1 cellular context compared by ENCODE assay signal in the genomic region with DNA sequence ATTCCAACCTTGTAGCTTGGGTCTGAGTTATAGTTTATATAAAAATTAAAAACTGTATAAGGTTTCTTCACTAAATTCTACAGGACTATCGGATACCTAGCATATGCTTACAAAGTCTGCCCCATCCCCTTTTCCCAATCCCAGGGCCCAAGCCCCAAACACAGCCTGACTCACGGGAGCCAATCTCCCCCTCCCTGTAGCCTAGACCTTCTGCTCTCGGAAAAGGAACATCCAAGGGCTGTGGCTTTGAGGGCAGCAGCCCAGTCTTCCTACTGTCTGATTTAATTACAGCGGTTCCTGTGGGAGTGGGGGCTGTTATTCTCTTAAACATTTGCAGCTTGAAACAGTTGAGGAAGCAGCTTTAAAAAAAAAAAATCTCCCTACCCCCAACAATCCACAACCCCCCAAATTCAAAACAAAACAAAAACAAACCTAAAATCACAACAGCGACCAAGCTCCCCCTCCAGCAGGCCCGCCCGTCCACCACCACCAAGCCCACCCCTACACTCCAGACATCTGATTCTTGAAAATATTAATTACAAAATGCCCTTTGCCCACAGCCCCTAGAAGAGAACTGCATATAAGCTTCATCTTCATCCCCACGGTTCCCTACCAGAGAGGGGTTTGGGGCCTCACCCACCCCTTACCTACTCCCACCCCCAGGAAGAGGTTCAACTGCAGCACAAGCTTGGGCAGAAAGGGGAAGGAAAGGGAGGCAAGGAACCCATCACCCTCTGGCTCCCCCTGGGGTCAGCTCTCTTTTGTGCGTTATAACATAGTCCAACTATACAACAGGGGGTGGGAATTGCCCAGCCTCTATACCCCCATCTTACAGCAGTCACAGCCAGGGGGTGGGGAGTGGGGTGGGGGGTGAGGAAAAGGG.
A peak's percentile ranks its signal among the peaks of the same experiment; 100 is the strongest.
TF ChIP-seq lines count a peak whose summit lies in the region.

No MANE protein-coding gene starts in this region.

TF ChIP-seq in K562, 482 proteins besides CTCF, POLR2A, EP300 and RAD21 (continued from another document):
- TF ChIP-seq, protein P1, sequence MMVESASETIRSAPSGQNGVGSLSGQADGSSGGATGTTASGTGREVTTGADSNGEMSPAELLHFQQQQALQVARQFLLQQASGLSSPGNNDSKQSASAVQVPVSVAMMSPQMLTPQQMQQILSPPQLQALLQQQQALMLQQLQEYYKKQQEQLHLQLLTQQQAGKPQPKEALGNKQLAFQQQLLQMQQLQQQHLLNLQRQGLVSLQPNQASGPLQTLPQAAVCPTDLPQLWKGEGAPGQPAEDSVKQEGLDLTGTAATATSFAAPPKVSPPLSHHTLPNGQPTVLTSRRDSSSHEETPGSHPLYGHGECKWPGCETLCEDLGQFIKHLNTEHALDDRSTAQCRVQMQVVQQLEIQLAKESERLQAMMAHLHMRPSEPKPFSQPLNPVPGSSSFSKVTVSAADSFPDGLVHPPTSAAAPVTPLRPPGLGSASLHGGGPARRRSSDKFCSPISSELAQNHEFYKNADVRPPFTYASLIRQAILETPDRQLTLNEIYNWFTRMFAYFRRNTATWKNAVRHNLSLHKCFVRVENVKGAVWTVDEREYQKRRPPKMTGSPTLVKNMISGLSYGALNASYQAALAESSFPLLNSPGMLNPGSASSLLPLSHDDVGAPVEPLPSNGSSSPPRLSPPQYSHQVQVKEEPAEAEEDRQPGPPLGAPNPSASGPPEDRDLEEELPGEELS (CRISPR knock-in tag; IDR thresholded peaks at IDR 0.05; ENCODE audit: borderline replicate concordance): no peak
- TF ChIP-seq ZNF41 (CRISPR knock-in tag; conservative IDR thresholded peaks at IDR 0.05): no peak
- peak; percentile 36; the same call in 1 of the 2 replicates for TF ChIP-seq HDAC2 (IDR thresholded peaks at IDR 0.05)
- TF ChIP-seq HDGF (IDR thresholded peaks at IDR 0.05): peak; percentile 68; the same call in 1 of the 2 replicates
- TF ChIP-seq, protein P2, sequence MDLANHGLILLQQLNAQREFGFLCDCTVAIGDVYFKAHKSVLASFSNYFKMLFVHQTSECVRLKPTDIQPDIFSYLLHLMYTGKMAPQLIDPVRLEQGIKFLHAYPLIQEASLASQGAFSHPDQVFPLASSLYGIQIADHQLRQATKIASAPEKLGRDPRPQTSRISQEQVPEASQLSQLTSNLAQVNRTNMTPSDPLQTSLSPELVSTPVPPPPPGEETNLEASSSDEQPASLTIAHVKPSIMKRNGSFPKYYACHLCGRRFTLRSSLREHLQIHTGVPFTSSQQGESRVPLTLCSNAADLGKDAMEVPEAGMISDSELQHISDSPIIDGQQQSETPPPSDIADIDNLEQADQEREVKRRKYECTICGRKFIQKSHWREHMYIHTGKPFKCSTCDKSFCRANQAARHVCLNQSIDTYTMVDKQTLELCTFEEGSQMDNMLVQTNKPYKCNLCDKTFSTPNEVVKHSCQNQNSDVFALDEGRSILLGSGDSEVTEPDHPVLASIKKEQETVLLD (IDR thresholded peaks at IDR 0.05): 0 out of 2 replicates have a peak, but pooled peaks have one; percentile 22
- no peak for TF ChIP-seq SMAD4 (CRISPR knock-in tag; conservative IDR thresholded peaks at IDR 0.05)
- TF ChIP-seq, protein P3, sequence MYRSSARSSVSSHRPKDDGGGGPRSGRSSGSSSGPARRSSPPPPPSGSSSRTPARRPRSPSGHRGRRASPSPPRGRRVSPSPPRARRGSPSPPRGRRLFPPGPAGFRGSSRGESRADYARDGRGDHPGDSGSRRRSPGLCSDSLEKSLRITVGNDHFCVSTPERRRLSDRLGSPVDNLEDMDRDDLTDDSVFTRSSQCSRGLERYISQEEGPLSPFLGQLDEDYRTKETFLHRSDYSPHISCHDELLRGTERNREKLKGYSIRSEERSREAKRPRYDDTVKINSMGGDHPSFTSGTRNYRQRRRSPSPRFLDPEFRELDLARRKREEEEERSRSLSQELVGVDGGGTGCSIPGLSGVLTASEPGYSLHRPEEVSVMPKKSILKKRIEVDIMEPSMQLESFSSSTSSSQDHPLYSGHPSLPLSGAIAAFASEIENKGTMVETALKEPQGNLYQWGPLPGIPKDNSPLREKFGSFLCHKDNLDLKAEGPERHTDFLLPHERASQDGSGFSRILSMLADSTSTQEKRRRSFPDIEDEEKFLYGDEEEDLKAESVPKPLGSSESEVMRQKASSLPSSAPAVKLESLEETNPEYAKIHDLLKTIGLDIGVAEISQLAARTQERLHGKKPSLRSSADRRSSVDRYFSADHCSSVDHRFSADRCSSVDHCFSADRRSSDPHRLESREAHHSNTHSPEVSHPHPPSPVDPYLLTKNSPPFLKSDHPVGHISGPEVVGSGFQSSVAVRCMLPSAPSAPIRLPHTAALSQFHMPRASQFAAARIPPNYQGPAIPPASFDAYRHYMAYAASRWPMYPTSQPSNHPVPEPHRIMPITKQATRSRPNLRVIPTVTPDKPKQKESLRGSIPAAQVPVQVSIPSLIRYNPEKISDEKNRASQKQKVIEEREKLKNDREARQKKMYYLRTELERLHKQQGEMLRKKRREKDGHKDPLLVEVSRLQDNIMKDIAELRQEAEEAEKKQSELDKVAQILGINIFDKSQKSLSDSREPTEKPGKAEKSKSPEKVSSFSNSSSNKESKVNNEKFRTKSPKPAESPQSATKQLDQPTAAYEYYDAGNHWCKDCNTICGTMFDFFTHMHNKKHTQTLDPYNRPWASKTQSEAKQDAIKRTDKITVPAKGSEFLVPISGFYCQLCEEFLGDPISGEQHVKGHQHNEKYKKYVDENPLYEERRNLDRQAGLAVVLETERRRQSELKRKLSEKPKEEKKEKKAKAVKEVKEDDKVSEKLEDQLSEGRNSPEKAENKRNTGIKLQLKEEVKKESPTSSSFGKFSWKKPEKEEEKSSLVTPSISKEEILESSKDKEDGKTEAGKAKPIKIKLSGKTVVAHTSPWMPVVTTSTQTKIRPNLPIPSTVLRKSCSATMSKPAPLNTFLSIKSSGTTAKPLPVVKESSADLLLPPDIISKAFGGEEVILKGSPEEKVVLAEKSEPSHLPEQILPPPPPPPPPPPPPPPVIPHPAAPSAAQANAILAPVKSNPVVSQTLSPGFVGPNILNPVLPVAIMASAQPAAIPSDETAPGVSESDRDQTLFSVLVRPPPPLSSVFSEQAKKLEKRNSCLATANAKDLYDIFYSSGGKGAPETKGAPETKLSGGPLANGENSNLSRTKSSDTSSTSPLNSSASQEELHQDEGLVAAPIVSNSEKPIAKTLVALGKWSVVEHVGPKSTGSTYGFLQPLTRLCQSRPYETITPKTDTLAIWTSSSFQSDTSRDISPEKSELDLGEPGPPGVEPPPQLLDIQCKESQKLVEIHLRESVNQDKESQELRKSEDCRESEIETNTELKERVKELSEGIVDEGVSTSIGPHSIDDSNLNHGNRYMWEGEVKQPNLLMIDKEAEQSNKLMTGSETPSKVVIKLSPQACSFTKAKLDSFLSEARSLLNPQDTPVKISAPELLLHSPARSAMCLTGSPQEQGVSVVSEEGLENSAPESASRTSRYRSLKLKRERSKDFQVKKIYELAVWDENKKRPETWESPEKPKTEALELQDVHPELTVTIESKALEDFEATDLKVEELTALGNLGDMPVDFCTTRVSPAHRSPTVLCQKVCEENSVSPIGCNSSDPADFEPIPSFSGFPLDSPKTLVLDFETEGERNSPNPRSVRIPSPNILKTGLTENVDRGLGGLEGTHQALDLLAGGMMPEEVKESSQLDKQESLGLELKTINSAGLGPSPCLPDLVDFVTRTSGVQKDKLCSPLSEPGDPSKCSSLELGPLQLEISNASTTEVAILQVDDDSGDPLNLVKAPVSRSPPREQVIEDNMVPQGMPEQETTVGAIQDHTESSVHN (IDR thresholded peaks at IDR 0.05; ENCODE audit: borderline replicate concordance in 1 of 2, low read depth in 1 of 2): 0 out of 4 replicates have a peak, but pooled peaks of 1 of the 2 experiments have one; percentile 32
- TF ChIP-seq RBFOX2 (IDR thresholded peaks at IDR 0.05; ENCODE audit: low read depth, low read length): 0 out of 2 replicates have a peak, but pooled peaks have one; percentile 19
- TF ChIP-seq, protein P4, sequence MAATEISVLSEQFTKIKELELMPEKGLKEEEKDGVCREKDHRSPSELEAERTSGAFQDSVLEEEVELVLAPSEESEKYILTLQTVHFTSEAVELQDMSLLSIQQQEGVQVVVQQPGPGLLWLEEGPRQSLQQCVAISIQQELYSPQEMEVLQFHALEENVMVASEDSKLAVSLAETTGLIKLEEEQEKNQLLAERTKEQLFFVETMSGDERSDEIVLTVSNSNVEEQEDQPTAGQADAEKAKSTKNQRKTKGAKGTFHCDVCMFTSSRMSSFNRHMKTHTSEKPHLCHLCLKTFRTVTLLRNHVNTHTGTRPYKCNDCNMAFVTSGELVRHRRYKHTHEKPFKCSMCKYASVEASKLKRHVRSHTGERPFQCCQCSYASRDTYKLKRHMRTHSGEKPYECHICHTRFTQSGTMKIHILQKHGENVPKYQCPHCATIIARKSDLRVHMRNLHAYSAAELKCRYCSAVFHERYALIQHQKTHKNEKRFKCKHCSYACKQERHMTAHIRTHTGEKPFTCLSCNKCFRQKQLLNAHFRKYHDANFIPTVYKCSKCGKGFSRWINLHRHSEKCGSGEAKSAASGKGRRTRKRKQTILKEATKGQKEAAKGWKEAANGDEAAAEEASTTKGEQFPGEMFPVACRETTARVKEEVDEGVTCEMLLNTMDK (IDR thresholded peaks at IDR 0.05; ENCODE audit: borderline replicate concordance, insufficient read depth, low read depth, low read length, poor library complexity, severe bottlenecking): peak; percentile 35
- peak; percentile 30; the same call in 1 of the 2 replicates for TF ChIP-seq SUPT5H (IDR thresholded peaks at IDR 0.05)
- no peak for TF ChIP-seq IFI16 (CRISPR knock-in tag; IDR thresholded peaks at IDR 0.05)
- TF ChIP-seq RNF2 (IDR thresholded peaks at IDR 0.05): no peak
- no peak for TF ChIP-seq EZH2 (IDR thresholded peaks at IDR 0.05; ENCODE audit: borderline replicate concordance, low read depth, low read length)
- TF ChIP-seq, protein P5, sequence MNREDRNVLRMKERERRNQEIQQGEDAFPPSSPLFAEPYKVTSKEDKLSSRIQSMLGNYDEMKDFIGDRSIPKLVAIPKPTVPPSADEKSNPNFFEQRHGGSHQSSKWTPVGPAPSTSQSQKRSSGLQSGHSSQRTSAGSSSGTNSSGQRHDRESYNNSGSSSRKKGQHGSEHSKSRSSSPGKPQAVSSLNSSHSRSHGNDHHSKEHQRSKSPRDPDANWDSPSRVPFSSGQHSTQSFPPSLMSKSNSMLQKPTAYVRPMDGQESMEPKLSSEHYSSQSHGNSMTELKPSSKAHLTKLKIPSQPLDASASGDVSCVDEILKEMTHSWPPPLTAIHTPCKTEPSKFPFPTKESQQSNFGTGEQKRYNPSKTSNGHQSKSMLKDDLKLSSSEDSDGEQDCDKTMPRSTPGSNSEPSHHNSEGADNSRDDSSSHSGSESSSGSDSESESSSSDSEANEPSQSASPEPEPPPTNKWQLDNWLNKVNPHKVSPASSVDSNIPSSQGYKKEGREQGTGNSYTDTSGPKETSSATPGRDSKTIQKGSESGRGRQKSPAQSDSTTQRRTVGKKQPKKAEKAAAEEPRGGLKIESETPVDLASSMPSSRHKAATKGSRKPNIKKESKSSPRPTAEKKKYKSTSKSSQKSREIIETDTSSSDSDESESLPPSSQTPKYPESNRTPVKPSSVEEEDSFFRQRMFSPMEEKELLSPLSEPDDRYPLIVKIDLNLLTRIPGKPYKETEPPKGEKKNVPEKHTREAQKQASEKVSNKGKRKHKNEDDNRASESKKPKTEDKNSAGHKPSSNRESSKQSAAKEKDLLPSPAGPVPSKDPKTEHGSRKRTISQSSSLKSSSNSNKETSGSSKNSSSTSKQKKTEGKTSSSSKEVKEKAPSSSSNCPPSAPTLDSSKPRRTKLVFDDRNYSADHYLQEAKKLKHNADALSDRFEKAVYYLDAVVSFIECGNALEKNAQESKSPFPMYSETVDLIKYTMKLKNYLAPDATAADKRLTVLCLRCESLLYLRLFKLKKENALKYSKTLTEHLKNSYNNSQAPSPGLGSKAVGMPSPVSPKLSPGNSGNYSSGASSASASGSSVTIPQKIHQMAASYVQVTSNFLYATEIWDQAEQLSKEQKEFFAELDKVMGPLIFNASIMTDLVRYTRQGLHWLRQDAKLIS (CRISPR knock-in tag; IDR thresholded peaks at IDR 0.05): no peak
- 0 out of 2 replicates have a peak, but pooled peaks have one; percentile 38 for TF ChIP-seq JUND (IDR thresholded peaks at IDR 0.05; ENCODE audit: borderline replicate concordance, low read depth, low read length)
- no peak for TF ChIP-seq JUND (tag; IDR thresholded peaks at IDR 0.05; ENCODE audit: borderline replicate concordance, low read depth, low read length)
- TF ChIP-seq ZNF766 (CRISPR knock-in tag; conservative IDR thresholded peaks at IDR 0.05): 0 out of 2 replicates have a peak, but pooled peaks have one; percentile 1
- TF ChIP-seq ETV1 (tag; conservative IDR thresholded peaks at IDR 0.05; ENCODE audit: low read depth): 0 out of 2 replicates have a peak, but pooled peaks have one; percentile 7
- peak; percentile 59 for TF ChIP-seq POLR2B (IDR thresholded peaks at IDR 0.05; ENCODE audit: low read depth, partially characterized antibody)
- 0 out of 2 replicates have a peak, but pooled peaks have one; percentile 15 for TF ChIP-seq ARID1B (IDR thresholded peaks at IDR 0.05)
- TF ChIP-seq FOXJ2 (tag; IDR thresholded peaks at IDR 0.05): no peak
- 0 out of 2 replicates have a peak, but pooled peaks have one; percentile 5 for TF ChIP-seq SMC3 (conservative IDR thresholded peaks at IDR 0.05; ENCODE audit: insufficient read depth, low read depth, low read length)
- TF ChIP-seq GABPB1 (CRISPR knock-in tag; IDR thresholded peaks at IDR 0.05): no peak
TF ChIP-seq in K562: peak in this region for 30.
